In genomic region chr12:11958216-11959091, GRCh38 we compare ENCODE assay signal across 8 cellular contexts.
DNase-seq lines count a peak whose midpoint lies in the region; ATAC-seq and TF ChIP-seq lines count a peak whose summit lies in the region.

No MANE protein-coding gene starts in this region.

- H3K4me3 ChIP-seq in AG10803 (ENCODE audit: low read length) (peak overlapping the region; percentile 35), tibial artery (no peak overlapping the region)

- TF ChIP-seq CTCF in AG10803 (conservative IDR thresholded peaks at IDR 0.05; ENCODE audit: low read length) (peak; percentile 39), tibial artery (IDR thresholded peaks at IDR 0.05) (no peak)

- H3K4me1 ChIP-seq in tibial artery, result no peaks in the 10 kb centered on the region

- no peaks in the 10 kb centered on the region for H3K27me3 ChIP-seq in tibial artery

- intact Hi-C loops in tibial artery (cut with DNase I; ENCODE audit: low total_unique reads), result no loop called here
- intact Hi-C loops in sciatic nerve (cut with DNase I), result no loop called here

- no peaks in the 10 kb centered on the region for H3K9me3 ChIP-seq in tibial artery

- H3K36me3 ChIP-seq in tibial artery, result no peaks in the 10 kb centered on the region

- no peak overlapping the region for H3K27ac ChIP-seq in tibial artery

- ATAC-seq in HG02852 (IDR thresholded peaks at IDR 0.05; ENCODE audit: unreplicated experiment) (peak; percentile 56), sciatic nerve (no peak)

- DNase-seq in AG10803 (ENCODE audit: low read depth) (peak; percentile 93), hepatic stellate cell (ENCODE audit: low spot score) (peak; percentile 90), KG1 (lab: John Stamatoyannopoulos, UW) (no peak), tibial artery (no peak), sciatic nerve (ENCODE audit: low spot score) (no peak), NCI-H1436 (lab: John Stamatoyannopoulos, UW) (no peak)
- peak; percentile 36 for DNase-seq in activated CD8-positive, alpha-beta memory T cell treated with anti-CD3 and anti-CD28 coated beads, Interleukin-2, amount 50 U/mL, for 24 hours (ENCODE audit: extremely low read depth)

Comparison
In these comparisons a context has a peak if more than half of its experiments do, and no peak if none do; other contexts are left out.
1. DNase-seq: peak in AG10803 (single experiment), activated CD8-positive, alpha-beta memory T cell treated with anti-CD3 and anti-CD28 coated beads, Interleukin-2, amount 50 U/mL, for 24 hours (single experiment) and hepatic stellate cell (single experiment); none in KG1 (single experiment), tibial artery (0 of 2), sciatic nerve (single experiment) and NCI-H1436 (single experiment).